Comparison of ENCODE assay signal across 8 cellular contexts in genomic region chr5:142600611-142601360, GRCh38.
DNase-seq lines count a peak whose midpoint lies in the region; ATAC-seq and TF ChIP-seq lines count a peak whose summit lies in the region.

No MANE protein-coding gene starts in this region.

- ATAC-seq in heart right ventricle = peak; percentile 78 to 94 (median 88)
- ATAC-seq in sciatic nerve = peak; percentile 94
- no peak for ATAC-seq in HG02610 (IDR thresholded peaks at IDR 0.05; ENCODE audit: unreplicated experiment)
- ATAC-seq in GM19452 (IDR thresholded peaks at IDR 0.05; ENCODE audit: unreplicated experiment) = no peak

- H3K36me3 ChIP-seq in adipocyte (ENCODE audit: control insufficient read depth, insufficient read depth, low read length, severe bottlenecking) = no peaks in the 10 kb centered on the region
- H3K36me3 ChIP-seq in heart right ventricle = no peaks in the 10 kb centered on the region

- peaks cover 0 to 3% (median 0%) of the 10 kb centered on the region in 7 donors for H3K9me3 Mint-ChIP-seq in CD14-positive monocyte

- intact Hi-C loops in heart right ventricle (cut with DNase I) = no loop called here
- intact Hi-C loops in sciatic nerve (cut with DNase I) = no loop called here
- intact Hi-C loops in CD14-positive monocyte (cut with micrococcal nuclease) = no loop called here

- TF ChIP-seq CTCF in heart right ventricle (IDR thresholded peaks at IDR 0.05) (no peak), CD14-positive monocyte (IDR thresholded peaks at IDR 0.05) (no peak)

- no peak overlapping the region for H3K4me3 Mint-ChIP-seq in CD14-positive monocyte

- peak overlapping the region; percentile 9 to 77 (median 59) for H3K27ac ChIP-seq in heart right ventricle

- peaks cover 1 to 19% (median 13%) of the 10 kb centered on the region in 3 donors for H3K27me3 Mint-ChIP-seq in CD14-positive monocyte (ENCODE audit: low read depth in 3 of 3)

- H3K9ac ChIP-seq in adipocyte (ENCODE audit: low read length) = peak overlapping the region; percentile 37

- DNase-seq in ELR (ENCODE audit: low read depth) = peak; percentile 54
- DNase-seq in adipocyte (ENCODE audit: low read depth) = peak; percentile 85
- peak; percentile 35 to 80 for DNase-seq in heart right ventricle
- peak; percentile 75 for DNase-seq in sciatic nerve (ENCODE audit: low spot score)
- DNase-seq in NCI-H1436 (lab: John Stamatoyannopoulos, UW) = no peak
- DNase-seq in CD14-positive monocyte (ENCODE audit: low spot score) = no peak

- peak overlapping the region; percentile 57 for H3K4me3 ChIP-seq in adipocyte (ENCODE audit: low read length)
- peak overlapping the region in 8 of 10 donors; percentile 5 to 37 (median 30) for H3K4me3 ChIP-seq in heart right ventricle

- no peaks in the 10 kb centered on the region for H3K36me3 Mint-ChIP-seq in CD14-positive monocyte

- H3K9me3 ChIP-seq in adipocyte (ENCODE audit: control insufficient read depth, low read length) (no peaks in the 10 kb centered on the region), heart right ventricle (no peaks in the 10 kb centered on the region)

- no peaks in the 10 kb centered on the region for H3K27me3 ChIP-seq in adipocyte (replicated peaks; ENCODE audit: control insufficient read depth, insufficient read depth, low read length)
- H3K27me3 ChIP-seq in heart right ventricle = no peaks in the 10 kb centered on the region

- peaks cover 33% of the 10 kb centered on the region for H3K4me1 ChIP-seq in adipocyte (ENCODE audit: control insufficient read depth, insufficient read depth, low read length)
- H3K4me1 ChIP-seq in heart right ventricle = peaks cover 10 to 74% (median 30%) of the 10 kb centered on the region in 9 donors

- 9 to 13% methylated on average over 20 of the region's 20 CpGs for WGBS in heart right ventricle, 2 donors

- peaks cover 11% of the 10 kb centered on the region for H3K4me1 Mint-ChIP-seq in CD14-positive monocyte

- H3K27ac Mint-ChIP-seq in CD14-positive monocyte = no peak overlapping the region

Comparison
In these comparisons a context has a peak if more than half of its experiments do, and no peak if none do; other contexts are left out.
1. DNase-seq: peak in ELR (single experiment), adipocyte (single experiment), heart right ventricle (2 of 2) and sciatic nerve (single experiment); none in NCI-H1436 (single experiment) and CD14-positive monocyte (single experiment).
2. ATAC-seq: peak in heart right ventricle (8 of 8) and sciatic nerve (single experiment); none in HG02610 (single experiment) and GM19452 (single experiment).